In the genomic region with DNA sequence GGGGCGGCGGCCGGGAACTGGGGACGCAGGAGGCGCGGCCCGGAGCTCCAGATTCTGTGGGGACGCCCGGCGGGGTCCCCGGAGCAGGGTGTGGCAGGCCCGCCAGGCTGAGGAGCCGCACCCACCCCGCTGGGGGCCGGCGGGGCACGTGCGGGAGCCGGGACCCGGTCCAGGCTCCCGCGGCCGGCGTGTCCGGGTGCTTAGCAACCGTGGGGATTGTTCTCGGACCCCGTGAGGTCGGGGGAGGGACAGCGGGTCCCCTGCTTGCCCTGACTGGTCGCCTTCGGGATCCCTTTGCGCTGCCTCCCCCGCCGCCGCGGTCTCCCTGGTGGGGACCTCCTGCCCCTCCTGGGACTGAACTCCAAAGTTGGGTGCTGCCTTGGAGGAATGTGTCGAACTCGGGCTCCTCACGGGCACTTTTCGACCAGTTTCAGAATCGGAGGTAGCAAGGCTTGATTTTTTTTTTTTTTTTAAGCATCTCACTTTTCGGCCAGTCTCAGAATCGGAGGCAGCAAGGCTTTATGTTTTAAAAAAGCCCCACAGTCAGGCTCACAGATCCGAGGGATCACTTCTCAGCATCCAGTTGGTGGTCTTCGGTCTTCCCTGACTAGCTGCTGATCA, we compare ENCODE assay signal across 8 cellular contexts. TPM values are rescaled to one million over a fixed set of nuclear protein-coding genes. Genes with fewer than 3 reads are reported as not detected.
DNase-seq lines count a peak whose midpoint lies in the region; ATAC-seq and TF ChIP-seq lines count a peak whose summit lies in the region.

No MANE protein-coding gene starts in this region.

- peak overlapping the region; percentile 91 for H2AFZ ChIP-seq in PC-9

- H3K27ac ChIP-seq in PC-9 = peak overlapping the region; percentile 12; the same call in 1 of the 2 replicates

- intact Hi-C loops in PC-9 (cut with micrococcal nuclease; ENCODE audit: unreplicated experiment) (loop anchor here (1.0 kb wide), 1 partner anchor 57 kb away; no protein-coding TSS in a partner anchor), cardiac septum (cut with DNase I) (no loop called here)

- no peaks in the 10 kb centered on the region for H4K20me1 ChIP-seq in PC-9 (ENCODE audit: insufficient read depth)

- no peaks in the 10 kb centered on the region for H3K27me3 ChIP-seq in PC-9 (ENCODE audit: insufficient read depth, low read depth)

- ATAC-seq in GM18858 (IDR thresholded peaks at IDR 0.05; ENCODE audit: unreplicated experiment) (peak; percentile 12), HG03095 (IDR thresholded peaks at IDR 0.05; ENCODE audit: unreplicated experiment) (peak; percentile 25)
- ATAC-seq in activated naive CD8-positive, alpha-beta T cell treated with anti-CD3 and anti-CD28 coated beads, Interleukin-2, amount 10 ng/mL, durations not matched to agents 7 days and 5 days (ENCODE audit: low read depth) = peak; percentile 5

- H3K27ac Mint-ChIP-seq in activated naive CD8-positive, alpha-beta T cell treated with anti-CD3 and anti-CD28 coated beads, Interleukin-2, amount 10 ng/mL, durations not matched to agents 7 days and 5 days = peak overlapping the region; percentile 61

- TF ChIP-seq CTCF in AG10803 (conservative IDR thresholded peaks at IDR 0.05; ENCODE audit: low read length) (no peak), PC-9 (conservative IDR thresholded peaks at IDR 0.05) (no peak)

- H3K9me3 Mint-ChIP-seq in activated naive CD8-positive, alpha-beta T cell treated with anti-CD3 and anti-CD28 coated beads, Interleukin-2, amount 10 ng/mL, durations not matched to agents 7 days and 5 days = no peaks in the 10 kb centered on the region

- H3K36me3 ChIP-seq in PC-9 (ENCODE audit: low read depth) = no peaks in the 10 kb centered on the region

- H3K4me3 ChIP-seq in AG10803 (ENCODE audit: low read length) (peak overlapping the region; percentile 85), PC-9 (peak overlapping the region; percentile 68)

- peak; percentile 31 for DNase-seq in AG10803 (ENCODE audit: low read depth)
- peak in 1 of 2 experiments; percentile 50 for DNase-seq in PC-9
- DNase-seq in activated naive CD8-positive, alpha-beta T cell treated with anti-CD3 and anti-CD28 coated beads, Interleukin-2, amount 10 ng/mL, durations not matched to agents 7 days and 5 days = no peak
- peak; percentile 79 for DNase-seq in cardiac septum (ENCODE audit: low spot score)
- peak; percentile 37 for DNase-seq in pons (ENCODE audit: low spot score)
- DNase-seq in NCI-H2029 treated with DMSO at 0.1 percent for 48 hours (lab: John Stamatoyannopoulos, UW) = no peak

- no peaks in the 10 kb centered on the region for H3K9me3 ChIP-seq in PC-9 (ENCODE audit: insufficient read depth, low read depth)

- POLR2A ChIA-PET in PC-9 (lab: Charles Lee; ENCODE audit: unreplicated experiment) = interaction anchor here (0.6 to 1.6 kb wide), 3 partner anchors 9 to 47 kb away, joined by 5 to 8 read pairs (median 5); a partner anchor contains a TSS
- POLR2A ChIA-PET in activated naive CD8-positive, alpha-beta T cell treated with anti-CD3 and anti-CD28 coated beads, Interleukin-2, amount 10 ng/mL, durations not matched to agents 7 days and 5 days (lab: Charles Lee) = interaction anchor here (0.7 to 2.2 kb wide), 15 partner anchors 11 to 855 kb away, joined by 3 to 28 read pairs (median 4); a partner anchor contains a TSS

- H3K4me1 ChIP-seq in PC-9 (replicated peaks; ENCODE audit: insufficient read depth) = no peaks in the 10 kb centered on the region

- CTCF ChIA-PET in PC-9 (lab: Charles Lee) = interaction anchor here (0.9 to 1.5 kb wide), 4 partner anchors 46 to 64 kb away, joined by 3 to 14 read pairs (median 9); a partner anchor contains a TSS

- H3K4me2 ChIP-seq in PC-9 = peak overlapping the region; percentile 89

- no peaks in the 10 kb centered on the region for H3K27me3 Mint-ChIP-seq in activated naive CD8-positive, alpha-beta T cell treated with anti-CD3 and anti-CD28 coated beads, Interleukin-2, amount 10 ng/mL, durations not matched to agents 7 days and 5 days

- BruUV-seq in PC-9 (replicated peaks; lab: Mats Ljungman, UMichigan) = no TSS peak

- H3K4me3 Mint-ChIP-seq in activated naive CD8-positive, alpha-beta T cell treated with anti-CD3 and anti-CD28 coated beads, Interleukin-2, amount 10 ng/mL, durations not matched to agents 7 days and 5 days = peak overlapping the region; percentile 84

- H3F3A ChIP-seq in PC-9 (ENCODE audit: insufficient read depth, low read depth) = no peaks in the 10 kb centered on the region

- H3K79me2 ChIP-seq in PC-9 (ENCODE audit: low read depth) = no peaks in the 10 kb centered on the region

- H3K4me1 Mint-ChIP-seq in activated naive CD8-positive, alpha-beta T cell treated with anti-CD3 and anti-CD28 coated beads, Interleukin-2, amount 10 ng/mL, durations not matched to agents 7 days and 5 days = peaks cover 15% of the 10 kb centered on the region

- no peaks in the 10 kb centered on the region for H3K9me2 ChIP-seq in PC-9 (ENCODE audit: insufficient read depth)

- peaks cover 8% of the 10 kb centered on the region for H3K36me3 Mint-ChIP-seq in activated naive CD8-positive, alpha-beta T cell treated with anti-CD3 and anti-CD28 coated beads, Interleukin-2, amount 10 ng/mL, durations not matched to agents 7 days and 5 days

RNA-seq across cellular contexts. Expression of a gene that starts 0.5 kb away (rescaled TPM):
- 9.4 and 9.9 TPM in 2 replicates for total RNA-seq in PC-9 (2021)
- 10 to 100 TPM; 17.5 to 18.7 TPM for total RNA-seq in activated naive CD8-positive, alpha-beta T cell treated with anti-CD3 and anti-CD28 coated beads, Interleukin-2, amount 10 ng/mL, durations not matched to agents 7 days and 5 days
- 11.5 TPM for total RNA-seq in cardiac septum

RNA-seq across cellular contexts. Expression of a gene that starts 46.7 kb away (rescaled TPM):
- total RNA-seq in PC-9 (2021) (19.2 and 23.7 TPM in 2 replicates), cardiac septum (27.4 TPM)
- 10 to 100 TPM; 24.2 to 31.9 TPM for total RNA-seq in activated naive CD8-positive, alpha-beta T cell treated with anti-CD3 and anti-CD28 coated beads, Interleukin-2, amount 10 ng/mL, durations not matched to agents 7 days and 5 days

RNA-seq across cellular contexts. Expression of a gene that starts 54.3 kb away (rescaled TPM):
- total RNA-seq in PC-9 (2021) (8.6 and 16.4 TPM in 2 replicates), cardiac septum (32.4 TPM)
- 100 to 1,000 TPM; 310 to 357 TPM for total RNA-seq in activated naive CD8-positive, alpha-beta T cell treated with anti-CD3 and anti-CD28 coated beads, Interleukin-2, amount 10 ng/mL, durations not matched to agents 7 days and 5 days

Comparison
In these comparisons a context has a peak if more than half of its experiments do, and no peak if none do; other contexts are left out.
1. DNase-seq: peak in AG10803 (single experiment), cardiac septum (single experiment) and pons (single experiment); none in activated naive CD8-positive, alpha-beta T cell treated with anti-CD3 and anti-CD28 coated beads, Interleukin-2, amount 10 ng/mL, durations not matched to agents 7 days and 5 days (single experiment) and NCI-H2029 treated with DMSO at 0.1 percent for 48 hours (single experiment).
2. Peak in every context shown above with its lines, with median percentiles within 50 percentile points of each other: ATAC-seq.